Comparison of ENCODE assay signal across 8 cellular contexts in genomic region chr10:110221044-110221720, GRCh38. TPM values are rescaled to one million over a fixed set of nuclear protein-coding genes. Genes with fewer than 3 reads are reported as not detected.
DNase-seq lines count a peak whose midpoint lies in the region; ATAC-seq and TF ChIP-seq lines count a peak whose summit lies in the region.

No MANE protein-coding gene starts in this region.

- peak overlapping the region; percentile 78 for H3K4me3 Mint-ChIP-seq in activated B cell treated with CpG ODN at 0.5 μM for 24 hours

- H3K27me3 Mint-ChIP-seq in activated B cell treated with CpG ODN at 0.5 μM for 24 hours, result no peaks in the 10 kb centered on the region

- H3K9me3 Mint-ChIP-seq in activated B cell treated with CpG ODN at 0.5 μM for 24 hours, result no peaks in the 10 kb centered on the region

- H3K27ac Mint-ChIP-seq in activated B cell treated with CpG ODN at 0.5 μM for 24 hours, result peak overlapping the region; percentile 68

- POLR2A ChIA-PET in activated B cell treated with CpG ODN at 0.5 μM for 24 hours (lab: Charles Lee), result interaction anchor here (0.6 to 6.0 kb wide), 5 partner anchors 11 to 298 kb away, joined by 3 to 64 read pairs (median 3); partner anchors contain the start of genes MXI1 and XPNPEP1

- H3K36me3 Mint-ChIP-seq in activated B cell treated with CpG ODN at 0.5 μM for 24 hours (ENCODE audit: low read depth), result peaks cover 2% of the 10 kb centered on the region

- DNase-seq in GM12864 (ENCODE audit: low read depth), result no peak
- no peak for DNase-seq in activated B cell treated with CpG ODN at 0.5 μM for 24 hours
- no peak for DNase-seq in foreskin fibroblast
- no peak for DNase-seq in skeletal muscle cell (ENCODE audit: low read depth)
- no peak for DNase-seq in NCI-H82 (lab: John Stamatoyannopoulos, UW)
- DNase-seq in foreskin melanocyte, result no peak
- DNase-seq in activated gamma-delta T cell treated with Interleukin-2 at 50 U/mL for 16 hours, result no peak

- H3K4me1 Mint-ChIP-seq in activated B cell treated with CpG ODN at 0.5 μM for 24 hours, result peaks cover 28% of the 10 kb centered on the region

- intact Hi-C loops in activated B cell treated with CpG ODN at 0.5 μM for 24 hours (cut with micrococcal nuclease), result loop anchor here (1.0 kb wide), 2 partner anchors 9 to 83 kb away; no protein-coding TSS in a partner anchor

- H3K4me3 ChIP-seq in GM12864 (ENCODE audit: low read depth, low read length), result peak overlapping the region; percentile 5; the same call in 1 of the 2 replicates
- peak overlapping the region; percentile 42 to 52 for H3K4me3 ChIP-seq in foreskin fibroblast (ENCODE audit: low read depth in 1 of 2, low read length in 2 of 2)
- H3K4me3 ChIP-seq in skeletal muscle cell (ENCODE audit: low read depth, low read length), result peak overlapping the region; percentile 51

- ATAC-seq in activated B cell treated with CpG ODN at 0.5 μM for 24 hours (ENCODE audit: low read depth) (no peak), GM18907 (IDR thresholded peaks at IDR 0.05; ENCODE audit: unreplicated experiment) (no peak)

- TF ChIP-seq CTCF in GM12864 (IDR thresholded peaks at IDR 0.05; ENCODE audit: low read depth, low read length, missing control alignments) (no peak), activated B cell treated with CpG ODN at 0.5 μM for 24 hours (IDR thresholded peaks at IDR 0.05) (no peak), foreskin fibroblast (IDR thresholded peaks at IDR 0.05; ENCODE audit: low read depth, low read length) (no peak)

- CTCF ChIA-PET in activated B cell treated with CpG ODN at 0.5 μM for 24 hours (lab: Charles Lee), result interaction anchor here (1.1 to 5.3 kb wide), 8 partner anchors 11 to 337 kb away, joined by 3 to 42 read pairs (median 5); no protein-coding TSS in a partner anchor

RNA-seq across cellular contexts. Expression of gene MXI1, which starts 13.8 kb away (rescaled TPM):
- 8.2 and 8.5 TPM in 2 replicates for total RNA-seq in activated B cell treated with CpG ODN at 0.5 μM for 24 hours
